13 cellular contexts compared by ENCODE assay signal in the genomic region with DNA sequence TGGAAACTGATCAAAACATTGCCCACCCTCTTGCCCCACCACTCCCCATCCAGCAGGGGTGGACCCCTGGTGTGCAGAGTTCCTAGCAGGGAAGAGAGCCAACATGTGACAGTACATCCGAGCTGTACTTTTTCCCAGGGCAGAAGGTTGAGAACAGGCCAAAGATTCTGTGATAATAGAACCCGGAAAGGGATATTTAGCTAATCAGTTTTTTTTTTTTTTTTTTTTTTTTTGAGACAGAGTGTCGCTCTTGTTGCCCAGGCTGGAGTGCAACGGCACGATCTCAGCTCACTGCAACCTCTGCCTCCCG. TPM values are rescaled to one million over a fixed set of nuclear protein-coding genes. Genes with fewer than 3 reads are reported as not detected.
DNase-seq lines count a peak whose midpoint lies in the region; ATAC-seq and TF ChIP-seq lines count a peak whose summit lies in the region.
"Had no signal": no experiment of that assay in that cellular context is flagged by ENCODE, and none has a peak within 500 bp of the region (broad histone marks: within the 10 kb centered on the region; RNA-seq: fewer than 3 reads in every experiment).

No MANE protein-coding gene starts in this region.

- no peaks in the 10 kb centered on the region for H3K9me3 Mint-ChIP-seq in brain
- H3K9me3 Mint-ChIP-seq: activated naive CD4-positive, alpha-beta T cell treated with anti-CD3 and anti-CD28 coated beads, Interleukin-2, amount 10 ng/mL, durations not matched to agents 7 days and 5 days; mesothelial cell of epicardium had no signal

- H3K79me2 ChIP-seq in smooth muscle cell (ENCODE audit: low read depth) = no peaks in the 10 kb centered on the region

- no peaks in the 10 kb centered on the region for H3K27me3 ChIP-seq in smooth muscle cell (ENCODE audit: low read depth)
- no peaks in the 10 kb centered on the region for H3K27me3 ChIP-seq in foreskin keratinocyte
- H3K27me3 ChIP-seq: spleen had no signal

- peaks cover 7% of the 10 kb centered on the region for H3F3A ChIP-seq in smooth muscle cell (ENCODE audit: low read depth)

- H3K4me1 Mint-ChIP-seq in brain = peaks cover 20% of the 10 kb centered on the region

- H3K4me1 ChIP-seq in smooth muscle cell (ENCODE audit: low read depth) = no peaks in the 10 kb centered on the region
- H3K4me1 ChIP-seq in foreskin keratinocyte = no peaks in the 10 kb centered on the region

- WGBS in smooth muscle cell (ENCODE audit: low lambda C conversion rate) = 77% methylated on average over 2 of the region's 6 CpGs

- no peak overlapping the region for H2AFZ ChIP-seq in smooth muscle cell (ENCODE audit: low read depth)

- H3K36me3 Mint-ChIP-seq in brain = peaks cover 36% of the 10 kb centered on the region

- intact Hi-C loops in left cardiac atrium (cut with DNase I) = no loop called here
- intact Hi-C loops in Right ventricle myocardium superior (cut with DNase I) = no loop called here

- H3K9ac ChIP-seq in smooth muscle cell (ENCODE audit: low read depth) = no peak overlapping the region

- DNase-seq in left cardiac atrium (no peak), Right ventricle myocardium superior (no peak), lung microvascular endothelial cell (ENCODE audit: low read depth in 2 of 2) (peak; percentile 24 to 65), MV-4-11 (lab: John Stamatoyannopoulos, UW) (no peak), NCI-H748 (lab: John Stamatoyannopoulos, UW; ENCODE audit: unreplicated experiment) (no peak), smooth muscle cell (lab: John Stamatoyannopoulos, UW; ENCODE audit: unreplicated experiment) (no peak), foreskin keratinocyte (no peak)
- DNase-seq: activated naive CD4-positive, alpha-beta T cell treated with anti-CD3 and anti-CD28 coated beads, Interleukin-2, amount 10 ng/mL, durations not matched to agents 7 days and 5 days; effector CD8-positive, alpha-beta T cell; NCI-H1436; spleen had no signal

- H3K27ac ChIP-seq in smooth muscle cell (ENCODE audit: low read depth) (no peak overlapping the region), foreskin keratinocyte (no peak overlapping the region)

- peak overlapping the region; percentile 58 to 96 (median 86) for H3K27ac Mint-ChIP-seq in brain

- H3K4me3 Mint-ChIP-seq in brain = peak overlapping the region in 2 of 5 experiments; percentile 14 to 64
- H3K4me3 Mint-ChIP-seq: activated naive CD4-positive, alpha-beta T cell treated with anti-CD3 and anti-CD28 coated beads, Interleukin-2, amount 10 ng/mL, durations not matched to agents 7 days and 5 days; mesothelial cell of epicardium had no signal

- no peaks in the 10 kb centered on the region for H3K9me3 ChIP-seq in smooth muscle cell (replicated peaks; ENCODE audit: low read depth)
- H3K9me3 ChIP-seq: spleen had no signal

- no peak overlapping the region for H3K4me3 ChIP-seq in smooth muscle cell
- H3K4me3 ChIP-seq: spleen had no signal

- peaks cover 3% of the 10 kb centered on the region for H3K27me3 Mint-ChIP-seq in brain

- no peak overlapping the region for H3K4me2 ChIP-seq in smooth muscle cell

- H4K20me1 ChIP-seq in smooth muscle cell (ENCODE audit: low read depth) = no peaks in the 10 kb centered on the region

- peak; percentile 18 to 22 for ATAC-seq in left cardiac atrium
- no peak for ATAC-seq in Right ventricle myocardium superior (ENCODE audit: poor library complexity)
- ATAC-seq in foreskin keratinocyte = no peak

- no peak for TF ChIP-seq CTCF in brain (conservative IDR thresholded peaks at IDR 0.05)
- no peak for TF ChIP-seq CTCF in smooth muscle cell (IDR thresholded peaks at IDR 0.05; ENCODE audit: borderline replicate concordance, insufficient read depth, poor library complexity, severe bottlenecking)
- TF ChIP-seq CTCF in foreskin keratinocyte (conservative IDR thresholded peaks at IDR 0.05) = no peak

- no peaks in the 10 kb centered on the region for H3K36me3 ChIP-seq in smooth muscle cell (ENCODE audit: low read depth)

RNA-seq across cellular contexts. Expression of gene RRAS, which starts 8.7 kb away (rescaled TPM):
- total RNA-seq in left cardiac atrium (10 to 100 TPM; 85.6 to 95.0 TPM), Right ventricle myocardium superior (105 TPM), lung microvascular endothelial cell (18.1 and 18.3 TPM in 2 replicates), smooth muscle cell (82.3 and 86.5 TPM in 2 replicates), foreskin keratinocyte (94.5 and 113 TPM in 2 replicates)
- polyA plus RNA-seq in brain (ENCODE audit: insufficient read depth, low read depth, low replicate concordance) (18.8 TPM), smooth muscle cell (224 and 248 TPM in 2 replicates), foreskin keratinocyte (193 and 266 TPM in 2 replicates)

RNA-seq across cellular contexts. Expression of gene SCAF1, which starts 10.8 kb away (rescaled TPM):
- total RNA-seq in left cardiac atrium = 10 to 100 TPM; 38.6 to 46.9 TPM
- total RNA-seq in Right ventricle myocardium superior = 42.0 TPM
- polyA plus RNA-seq in brain (ENCODE audit: insufficient read depth, low read depth, low replicate concordance) = 67.3 TPM
- 5.0 and 6.3 TPM in 2 replicates for total RNA-seq in lung microvascular endothelial cell
- 7.9 and 10.2 TPM in 2 replicates for total RNA-seq in smooth muscle cell
- 12.1 and 15.9 TPM in 2 replicates for polyA plus RNA-seq in smooth muscle cell
- 27.0 and 29.0 TPM in 2 replicates for total RNA-seq in foreskin keratinocyte
- polyA plus RNA-seq in foreskin keratinocyte = 36.4 and 36.5 TPM in 2 replicates

RNA-seq across cellular contexts. Expression of gene IRF3, which starts 34.4 kb away (rescaled TPM):
- 10 to 100 TPM; 46.3 to 48.1 TPM for total RNA-seq in left cardiac atrium
- 29.9 TPM for total RNA-seq in Right ventricle myocardium superior
- 80.8 TPM for polyA plus RNA-seq in brain (ENCODE audit: insufficient read depth, low read depth, low replicate concordance)
- 26.8 and 43.1 TPM in 2 replicates for total RNA-seq in lung microvascular endothelial cell
- 35.1 and 38.2 TPM in 2 replicates for total RNA-seq in smooth muscle cell
- polyA plus RNA-seq in smooth muscle cell = 45.9 and 64.1 TPM in 2 replicates
- total RNA-seq in foreskin keratinocyte = 115 and 118 TPM in 2 replicates
- polyA plus RNA-seq in foreskin keratinocyte = 117 and 124 TPM in 2 replicates

RNA-seq across cellular contexts. Expression of gene BCL2L12, which starts 34.5 kb away (rescaled TPM):
- total RNA-seq in left cardiac atrium (10 to 100 TPM; 12.0 to 12.5 TPM), Right ventricle myocardium superior (10.8 TPM), lung microvascular endothelial cell (3.4 and 4.8 TPM in 2 replicates), smooth muscle cell (3.2 and 10.8 TPM in 2 replicates), foreskin keratinocyte (23.7 and 33.0 TPM in 2 replicates)
- polyA plus RNA-seq in brain (ENCODE audit: insufficient read depth, low read depth, low replicate concordance) (11.5 TPM), smooth muscle cell (34.0 and 44.1 TPM in 2 replicates), foreskin keratinocyte (77.5 and 83.0 TPM in 2 replicates)

RNA-seq across cellular contexts. Expression of gene PRR12, which starts 40.3 kb away (rescaled TPM):
- 10 to 100 TPM; 12.9 to 15.9 TPM for total RNA-seq in left cardiac atrium
- total RNA-seq in Right ventricle myocardium superior = 12.6 TPM
- polyA plus RNA-seq in brain (ENCODE audit: insufficient read depth, low read depth, low replicate concordance) = 28.1 TPM
- 1.1 and 2.0 TPM in 2 replicates for total RNA-seq in lung microvascular endothelial cell
- 2.9 and 4.5 TPM in 2 replicates for total RNA-seq in smooth muscle cell
- polyA plus RNA-seq in smooth muscle cell = 1.7 and 3.2 TPM in 2 replicates
- 5.7 TPM in 2 replicates for total RNA-seq in foreskin keratinocyte
- polyA plus RNA-seq in foreskin keratinocyte = 5.9 and 6.5 TPM in 2 replicates

Comparison
In these comparisons a context has a peak if more than half of its experiments do, and no peak if none do; other contexts are left out.
1. ATAC-seq: peak in left cardiac atrium (2 of 2); none in Right ventricle myocardium superior (single experiment) and foreskin keratinocyte (single experiment).
2. DNase-seq: peak in lung microvascular endothelial cell (2 of 2); none in left cardiac atrium (single experiment), Right ventricle myocardium superior (single experiment), MV-4-11 (single experiment), NCI-H748 (single experiment), smooth muscle cell (single experiment) and foreskin keratinocyte (0 of 2).